7 cellular contexts compared by ENCODE assay signal in genomic region chr2:11208083-11208482, GRCh38.
"Had no signal": no experiment of that assay in that cellular context is flagged by ENCODE, and none has a peak within 500 bp of the region (broad histone marks: within the 10 kb centered on the region; RNA-seq: fewer than 3 reads in every experiment).

No MANE protein-coding gene starts in this region.

- H3K4me1 Mint-ChIP-seq: GM23338, H9 had no signal

- H3K27ac Mint-ChIP-seq: GM23338, H9 had no signal

- ATAC-seq: GM23338 had no signal

- FAIRE-seq: H1, H54, HTR-8/SVneo had no signal

- H3K4me3 ChIP-seq: GM23338 had no signal

- H3K4me3 Mint-ChIP-seq: GM23338, H9 had no signal

- H3K4me2 ChIP-seq: GM23338 had no signal

- DNase-seq: H9, HCEC 1CT, IMR-90 had no signal

- H2AFZ ChIP-seq: GM23338 had no signal
